ENCODE assay signal across 1 cellular context in genomic region chr5:140216468-140217074, GRCh38.
TF ChIP-seq lines count a peak whose summit lies in the region.

No MANE protein-coding gene starts in this region.

TF ChIP-seq in K562, 482 proteins besides CTCF, POLR2A, EP300 and RAD21 (continued from another document and continues in another):
- TF ChIP-seq, protein P1, sequence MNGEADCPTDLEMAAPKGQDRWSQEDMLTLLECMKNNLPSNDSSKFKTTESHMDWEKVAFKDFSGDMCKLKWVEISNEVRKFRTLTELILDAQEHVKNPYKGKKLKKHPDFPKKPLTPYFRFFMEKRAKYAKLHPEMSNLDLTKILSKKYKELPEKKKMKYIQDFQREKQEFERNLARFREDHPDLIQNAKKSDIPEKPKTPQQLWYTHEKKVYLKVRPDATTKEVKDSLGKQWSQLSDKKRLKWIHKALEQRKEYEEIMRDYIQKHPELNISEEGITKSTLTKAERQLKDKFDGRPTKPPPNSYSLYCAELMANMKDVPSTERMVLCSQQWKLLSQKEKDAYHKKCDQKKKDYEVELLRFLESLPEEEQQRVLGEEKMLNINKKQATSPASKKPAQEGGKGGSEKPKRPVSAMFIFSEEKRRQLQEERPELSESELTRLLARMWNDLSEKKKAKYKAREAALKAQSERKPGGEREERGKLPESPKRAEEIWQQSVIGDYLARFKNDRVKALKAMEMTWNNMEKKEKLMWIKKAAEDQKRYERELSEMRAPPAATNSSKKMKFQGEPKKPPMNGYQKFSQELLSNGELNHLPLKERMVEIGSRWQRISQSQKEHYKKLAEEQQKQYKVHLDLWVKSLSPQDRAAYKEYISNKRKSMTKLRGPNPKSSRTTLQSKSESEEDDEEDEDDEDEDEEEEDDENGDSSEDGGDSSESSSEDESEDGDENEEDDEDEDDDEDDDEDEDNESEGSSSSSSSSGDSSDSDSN (IDR thresholded peaks at IDR 0.05; ENCODE audit: borderline replicate concordance in 1 of 2, low read depth in 2 of 2, low read length in 2 of 2), result 0 out of 4 replicates have a peak, but pooled peaks of 1 of the 2 experiments have one; percentile 28
- TF ChIP-seq, protein P2, sequence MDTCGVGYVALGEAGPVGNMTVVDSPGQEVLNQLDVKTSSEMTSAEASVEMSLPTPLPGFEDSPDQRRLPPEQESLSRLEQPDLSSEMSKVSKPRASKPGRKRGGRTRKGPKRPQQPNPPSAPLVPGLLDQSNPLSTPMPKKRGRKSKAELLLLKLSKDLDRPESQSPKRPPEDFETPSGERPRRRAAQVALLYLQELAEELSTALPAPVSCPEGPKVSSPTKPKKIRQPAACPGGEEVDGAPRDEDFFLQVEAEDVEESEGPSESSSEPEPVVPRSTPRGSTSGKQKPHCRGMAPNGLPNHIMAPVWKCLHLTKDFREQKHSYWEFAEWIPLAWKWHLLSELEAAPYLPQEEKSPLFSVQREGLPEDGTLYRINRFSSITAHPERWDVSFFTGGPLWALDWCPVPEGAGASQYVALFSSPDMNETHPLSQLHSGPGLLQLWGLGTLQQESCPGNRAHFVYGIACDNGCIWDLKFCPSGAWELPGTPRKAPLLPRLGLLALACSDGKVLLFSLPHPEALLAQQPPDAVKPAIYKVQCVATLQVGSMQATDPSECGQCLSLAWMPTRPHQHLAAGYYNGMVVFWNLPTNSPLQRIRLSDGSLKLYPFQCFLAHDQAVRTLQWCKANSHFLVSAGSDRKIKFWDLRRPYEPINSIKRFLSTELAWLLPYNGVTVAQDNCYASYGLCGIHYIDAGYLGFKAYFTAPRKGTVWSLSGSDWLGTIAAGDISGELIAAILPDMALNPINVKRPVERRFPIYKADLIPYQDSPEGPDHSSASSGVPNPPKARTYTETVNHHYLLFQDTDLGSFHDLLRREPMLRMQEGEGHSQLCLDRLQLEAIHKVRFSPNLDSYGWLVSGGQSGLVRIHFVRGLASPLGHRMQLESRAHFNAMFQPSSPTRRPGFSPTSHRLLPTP (IDR thresholded peaks at IDR 0.05; ENCODE audit: borderline replicate concordance, extremely low read depth, insufficient read length), result no peak
- TF ChIP-seq ASH1L (IDR thresholded peaks at IDR 0.05; ENCODE audit: borderline replicate concordance, low read depth, partially characterized antibody), result no peak
- no peak for TF ChIP-seq RBM17 (IDR thresholded peaks at IDR 0.05; ENCODE audit: borderline replicate concordance, low read depth, low read length)
- TF ChIP-seq ZSCAN32 (CRISPR knock-in tag; IDR thresholded peaks at IDR 0.05), result no peak
- TF ChIP-seq FOS (IDR thresholded peaks at IDR 0.05; ENCODE audit: extremely low read depth, insufficient read length), result no peak
- no peak for TF ChIP-seq CEBPB (tag; IDR thresholded peaks at IDR 0.05)
- TF ChIP-seq KDM1A (IDR thresholded peaks at IDR 0.05), result no peak
- no peak for TF ChIP-seq ERF (CRISPR knock-in tag; IDR thresholded peaks at IDR 0.05)
- TF ChIP-seq, protein P3, sequence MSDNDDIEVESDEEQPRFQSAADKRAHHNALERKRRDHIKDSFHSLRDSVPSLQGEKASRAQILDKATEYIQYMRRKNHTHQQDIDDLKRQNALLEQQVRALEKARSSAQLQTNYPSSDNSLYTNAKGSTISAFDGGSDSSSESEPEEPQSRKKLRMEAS (CRISPR knock-in tag; IDR thresholded peaks at IDR 0.05), result no peak
- TF ChIP-seq NR2C1 (IDR thresholded peaks at IDR 0.05), result no peak
- no peak for TF ChIP-seq NR2C1 (tag; IDR thresholded peaks at IDR 0.05)
- 0 out of 2 replicates have a peak, but pooled peaks have one; percentile 31 for TF ChIP-seq FOXJ2 (tag; IDR thresholded peaks at IDR 0.05)
- no peak for TF ChIP-seq MYBL2 (IDR thresholded peaks at IDR 0.05; ENCODE audit: low read depth)
- TF ChIP-seq MYBL2 (CRISPR knock-in tag; IDR thresholded peaks at IDR 0.05; ENCODE audit: borderline replicate concordance), result no peak
- TF ChIP-seq ZFP36 (IDR thresholded peaks at IDR 0.05; ENCODE audit: low read depth, low read length, partially characterized antibody), result no peak
- peak; percentile 62 for TF ChIP-seq MTA2 (IDR thresholded peaks at IDR 0.05; ENCODE audit: low read depth)
- TF ChIP-seq, protein P4, sequence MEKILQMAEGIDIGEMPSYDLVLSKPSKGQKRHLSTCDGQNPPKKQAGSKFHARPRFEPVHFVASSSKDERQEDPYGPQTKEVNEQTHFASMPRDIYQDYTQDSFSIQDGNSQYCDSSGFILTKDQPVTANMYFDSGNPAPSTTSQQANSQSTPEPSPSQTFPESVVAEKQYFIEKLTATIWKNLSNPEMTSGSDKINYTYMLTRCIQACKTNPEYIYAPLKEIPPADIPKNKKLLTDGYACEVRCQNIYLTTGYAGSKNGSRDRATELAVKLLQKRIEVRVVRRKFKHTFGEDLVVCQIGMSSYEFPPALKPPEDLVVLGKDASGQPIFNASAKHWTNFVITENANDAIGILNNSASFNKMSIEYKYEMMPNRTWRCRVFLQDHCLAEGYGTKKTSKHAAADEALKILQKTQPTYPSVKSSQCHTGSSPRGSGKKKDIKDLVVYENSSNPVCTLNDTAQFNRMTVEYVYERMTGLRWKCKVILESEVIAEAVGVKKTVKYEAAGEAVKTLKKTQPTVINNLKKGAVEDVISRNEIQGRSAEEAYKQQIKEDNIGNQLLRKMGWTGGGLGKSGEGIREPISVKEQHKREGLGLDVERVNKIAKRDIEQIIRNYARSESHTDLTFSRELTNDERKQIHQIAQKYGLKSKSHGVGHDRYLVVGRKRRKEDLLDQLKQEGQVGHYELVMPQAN (IDR thresholded peaks at IDR 0.05; ENCODE audit: borderline replicate concordance), result no peak
- no peak for TF ChIP-seq POLR2G (IDR thresholded peaks at IDR 0.05; ENCODE audit: low read depth, low read length)
- TF ChIP-seq MEF2A (IDR thresholded peaks at IDR 0.05; ENCODE audit: control insufficient read depth, low read depth, low read length), result no peak
- TF ChIP-seq, protein P5, sequence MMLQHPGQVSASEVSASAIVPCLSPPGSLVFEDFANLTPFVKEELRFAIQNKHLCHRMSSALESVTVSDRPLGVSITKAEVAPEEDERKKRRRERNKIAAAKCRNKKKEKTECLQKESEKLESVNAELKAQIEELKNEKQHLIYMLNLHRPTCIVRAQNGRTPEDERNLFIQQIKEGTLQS (IDR thresholded peaks at IDR 0.05), result no peak
- TF ChIP-seq, protein P5 (CRISPR knock-in tag; conservative IDR thresholded peaks at IDR 0.05), result no peak
- no peak for TF ChIP-seq ZNF398 (CRISPR knock-in tag; IDR thresholded peaks at IDR 0.05)
- TF ChIP-seq ATF7 (IDR thresholded peaks at IDR 0.05), result no peak
- peak; percentile 50 for TF ChIP-seq CCNT2 (IDR thresholded peaks at IDR 0.05; ENCODE audit: borderline replicate concordance, extremely low read depth, insufficient read length, low read depth, low read length)
- 0 out of 2 replicates have a peak, but pooled peaks have one; percentile 24 for TF ChIP-seq MBD2 (IDR thresholded peaks at IDR 0.05; ENCODE audit: borderline replicate concordance, low read depth)
- TF ChIP-seq, protein P6, sequence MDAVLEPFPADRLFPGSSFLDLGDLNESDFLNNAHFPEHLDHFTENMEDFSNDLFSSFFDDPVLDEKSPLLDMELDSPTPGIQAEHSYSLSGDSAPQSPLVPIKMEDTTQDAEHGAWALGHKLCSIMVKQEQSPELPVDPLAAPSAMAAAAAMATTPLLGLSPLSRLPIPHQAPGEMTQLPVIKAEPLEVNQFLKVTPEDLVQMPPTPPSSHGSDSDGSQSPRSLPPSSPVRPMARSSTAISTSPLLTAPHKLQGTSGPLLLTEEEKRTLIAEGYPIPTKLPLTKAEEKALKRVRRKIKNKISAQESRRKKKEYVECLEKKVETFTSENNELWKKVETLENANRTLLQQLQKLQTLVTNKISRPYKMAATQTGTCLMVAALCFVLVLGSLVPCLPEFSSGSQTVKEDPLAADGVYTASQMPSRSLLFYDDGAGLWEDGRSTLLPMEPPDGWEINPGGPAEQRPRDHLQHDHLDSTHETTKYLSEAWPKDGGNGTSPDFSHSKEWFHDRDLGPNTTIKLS (IDR thresholded peaks at IDR 0.05; ENCODE audit: borderline replicate concordance, low read depth), result no peak
- TF ChIP-seq, protein P7, sequence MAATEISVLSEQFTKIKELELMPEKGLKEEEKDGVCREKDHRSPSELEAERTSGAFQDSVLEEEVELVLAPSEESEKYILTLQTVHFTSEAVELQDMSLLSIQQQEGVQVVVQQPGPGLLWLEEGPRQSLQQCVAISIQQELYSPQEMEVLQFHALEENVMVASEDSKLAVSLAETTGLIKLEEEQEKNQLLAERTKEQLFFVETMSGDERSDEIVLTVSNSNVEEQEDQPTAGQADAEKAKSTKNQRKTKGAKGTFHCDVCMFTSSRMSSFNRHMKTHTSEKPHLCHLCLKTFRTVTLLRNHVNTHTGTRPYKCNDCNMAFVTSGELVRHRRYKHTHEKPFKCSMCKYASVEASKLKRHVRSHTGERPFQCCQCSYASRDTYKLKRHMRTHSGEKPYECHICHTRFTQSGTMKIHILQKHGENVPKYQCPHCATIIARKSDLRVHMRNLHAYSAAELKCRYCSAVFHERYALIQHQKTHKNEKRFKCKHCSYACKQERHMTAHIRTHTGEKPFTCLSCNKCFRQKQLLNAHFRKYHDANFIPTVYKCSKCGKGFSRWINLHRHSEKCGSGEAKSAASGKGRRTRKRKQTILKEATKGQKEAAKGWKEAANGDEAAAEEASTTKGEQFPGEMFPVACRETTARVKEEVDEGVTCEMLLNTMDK (IDR thresholded peaks at IDR 0.05; ENCODE audit: borderline replicate concordance, insufficient read depth, low read depth, low read length, poor library complexity, severe bottlenecking), result no peak
- TF ChIP-seq TGIF2 (CRISPR knock-in tag; IDR thresholded peaks at IDR 0.05), result no peak
- TF ChIP-seq ZNF695 (CRISPR knock-in tag; IDR thresholded peaks at IDR 0.05), result no peak
- TF ChIP-seq CREB1 (IDR thresholded peaks at IDR 0.05), result no peak
- TF ChIP-seq CREB1 (CRISPR knock-in tag; IDR thresholded peaks at IDR 0.05), result no peak
- TF ChIP-seq NFRKB (IDR thresholded peaks at IDR 0.05; ENCODE audit: low read depth), result 0 out of 2 replicates have a peak, but pooled peaks have one; percentile 29
- TF ChIP-seq SMAD4 (CRISPR knock-in tag; conservative IDR thresholded peaks at IDR 0.05), result peak; percentile 26
- no peak for TF ChIP-seq FUS (optimal IDR thresholded peaks at IDR 0.05; ENCODE audit: low read depth, low read length)
- TF ChIP-seq MYNN (IDR thresholded peaks at IDR 0.05), result no peak
- no peak for TF ChIP-seq MYNN (CRISPR knock-in tag; IDR thresholded peaks at IDR 0.05)
- no peak for TF ChIP-seq E2F6 (IDR thresholded peaks at IDR 0.05; ENCODE audit: borderline replicate concordance in 1 of 2, extremely low read depth in 1 of 2, insufficient read depth in 1 of 2, insufficient read length in 1 of 2, low read depth in 1 of 2, low read length in 1 of 2, poor library complexity in 1 of 2, severe bottlenecking in 1 of 2)
- TF ChIP-seq MAZ (CRISPR knock-in tag; conservative IDR thresholded peaks at IDR 0.05 in 1 of 2, IDR thresholded peaks at IDR 0.05 in 1 of 2), result 0 out of 4 replicates have a peak, but pooled peaks of 1 of the 2 experiments have one; percentile 45
- no peak for TF ChIP-seq SP2 (IDR thresholded peaks at IDR 0.05; ENCODE audit: extremely low read depth, low read depth, low read length, poor library complexity, severe bottlenecking)
- no peak for TF ChIP-seq ZNF830 (CRISPR knock-in tag; IDR thresholded peaks at IDR 0.05)
- TF ChIP-seq GATAD2A (IDR thresholded peaks at IDR 0.05), result peak; percentile 72; the same call in 1 of the 2 replicates
- no peak for TF ChIP-seq RBFOX2 (IDR thresholded peaks at IDR 0.05; ENCODE audit: low read depth, low read length)
- no peak for TF ChIP-seq HINFP (tag; conservative IDR thresholded peaks at IDR 0.05; ENCODE audit: low read depth)
- TF ChIP-seq ZBTB49 (CRISPR knock-in tag; IDR thresholded peaks at IDR 0.05; ENCODE audit: borderline replicate concordance), result no peak
- no peak for TF ChIP-seq NFXL1 (CRISPR knock-in tag; IDR thresholded peaks at IDR 0.05)
